In the genomic region with DNA sequence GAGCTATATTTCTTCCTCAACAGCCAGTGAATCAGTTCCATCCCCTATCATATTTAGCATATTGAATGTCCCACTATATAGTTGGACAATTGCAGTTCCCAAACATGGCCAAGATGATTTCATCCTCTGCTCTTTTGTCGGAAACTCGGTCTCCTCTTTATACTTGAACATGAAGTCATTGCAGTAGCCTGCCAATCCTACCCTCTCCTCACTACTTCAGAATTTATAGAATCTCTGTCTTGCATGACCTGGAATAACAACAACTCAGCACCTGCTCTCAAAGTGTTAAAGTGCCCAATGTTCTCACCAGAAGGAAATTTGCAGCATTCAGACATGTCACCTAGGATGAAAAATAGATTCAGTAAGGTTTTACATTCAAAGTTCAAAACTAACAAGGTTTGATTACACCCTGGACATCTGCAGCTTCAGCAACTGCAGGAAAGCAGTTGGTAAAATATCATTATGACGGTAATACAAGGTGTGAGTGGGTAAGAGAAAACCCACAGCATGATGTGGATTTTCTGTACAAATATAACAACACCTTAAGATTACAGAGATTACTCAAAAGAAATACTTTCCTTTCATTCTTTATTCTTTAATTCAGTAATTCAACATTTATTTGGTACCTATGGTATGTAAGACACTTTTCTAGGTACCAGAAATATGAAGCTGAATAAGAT, we compare ENCODE assay signal across 15 cellular contexts. TPM values are rescaled to one million over a fixed set of nuclear protein-coding genes. Genes with fewer than 3 reads are reported as not detected.
"Had no signal": no experiment of that assay in that cellular context is flagged by ENCODE, and none has a peak within 500 bp of the region (broad histone marks: within the 10 kb centered on the region; RNA-seq: fewer than 3 reads in every experiment).

No MANE protein-coding gene starts in this region.

- H3K27me3 ChIP-seq: upper lobe of left lung had no signal

- H3K9me3 ChIP-seq: upper lobe of left lung had no signal

- H3K4me1 Mint-ChIP-seq: brain had no signal

- H3K4me1 ChIP-seq: left ventricle myocardium inferior, upper lobe of left lung had no signal

- H3K4me3 Mint-ChIP-seq: activated CD4-positive, alpha-beta memory T cell treated with anti-CD3 and anti-CD28 coated beads for 36 hours; activated naive CD4-positive, alpha-beta T cell treated with anti-CD3 and anti-CD28 coated beads, Interleukin-2, amount 50 U/mL, for 24 hours; brain; dendritic cell treated with granulocyte-macrophage colony-stimulating factor and Interleukin-4, amounts not matched to agents 40 ng/mL and 50 ng/mL, for 4 days had no signal

- H3K27me3 Mint-ChIP-seq: dendritic cell treated with granulocyte-macrophage colony-stimulating factor and Interleukin-4, amounts not matched to agents 40 ng/mL and 50 ng/mL, for 4 days had no signal

- H3K36me3 ChIP-seq: left ventricle myocardium inferior, upper lobe of left lung had no signal

- H3K4me3 ChIP-seq: left ventricle myocardium inferior, upper lobe of left lung had no signal

- H3K27ac ChIP-seq: left ventricle myocardium inferior, upper lobe of left lung had no signal

- DNase-seq: activated CD4-positive, alpha-beta memory T cell treated with anti-CD3 and anti-CD28 coated beads for 36 hours; activated CD8-positive, alpha-beta memory T cell treated with anti-CD3 and anti-CD28 coated beads, Interleukin-2, amount 50 U/mL, for 48 hours; activated effector memory CD4-positive, alpha-beta T cell treated with Interleukin-2 at 50 U/mL for 16 hours; amniotic stem cell; left ventricle myocardium inferior; mesendoderm; stimulated activated CD4-positive, alpha-beta T cell treated with anti-CD3 and anti-CD28 coated beads, Interleukin-12 subunit alpha, Interleukin-12 subunit beta, amount 100 ng/mL, for 4 hours; stimulated activated naive CD4-positive, alpha-beta T cell treated with Interleukin-2 at 50 U/mL for 16 hours; upper lobe of left lung had no signal

- ATAC-seq: sciatic nerve had no signal

- H3K9me3 Mint-ChIP-seq: dendritic cell treated with granulocyte-macrophage colony-stimulating factor and Interleukin-4, amounts not matched to agents 40 ng/mL and 50 ng/mL, for 4 days had no signal

- H3K36me3 Mint-ChIP-seq: activated CD4-positive, alpha-beta memory T cell treated with anti-CD3 and anti-CD28 coated beads for 36 hours; brain had no signal

- H3K27ac Mint-ChIP-seq: activated CD4-positive, alpha-beta memory T cell treated with anti-CD3 and anti-CD28 coated beads for 36 hours; activated naive CD4-positive, alpha-beta T cell treated with anti-CD3 and anti-CD28 coated beads, Interleukin-2, amount 50 U/mL, for 24 hours; brain; dendritic cell treated with granulocyte-macrophage colony-stimulating factor and Interleukin-4, amounts not matched to agents 40 ng/mL and 50 ng/mL, for 4 days had no signal

RNA-seq across cellular contexts. Expression of a gene that starts 52.5 kb away (rescaled TPM):
- total RNA-seq: epithelial cell of proximal tubule, pulmonary artery endothelial cell had no signal
